ENCODE assay signal across 32 cellular contexts in the genomic region with DNA sequence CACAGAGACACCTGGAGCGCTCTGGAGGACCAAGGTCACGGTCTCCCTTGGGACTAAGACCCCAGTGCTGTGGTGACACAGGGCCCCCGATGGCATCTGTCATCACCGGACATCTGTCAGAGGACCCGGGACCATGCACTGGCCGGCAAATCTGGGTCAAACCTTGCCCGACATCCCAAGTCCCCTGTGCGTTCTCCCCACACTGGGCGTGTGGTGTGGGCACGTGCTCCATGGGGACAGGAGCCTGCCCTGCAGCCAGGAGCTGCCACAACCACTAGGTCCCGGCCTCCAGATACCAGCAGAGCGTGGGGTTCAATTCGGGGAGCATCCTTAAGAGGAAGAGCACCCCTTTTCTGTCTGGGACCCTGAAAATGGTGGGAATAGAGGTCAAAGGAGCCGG. TPM values are rescaled to one million over a fixed set of nuclear protein-coding genes. Genes with fewer than 3 reads are reported as not detected.
DNase-seq lines count a peak whose midpoint lies in the region; ATAC-seq, FAIRE-seq and TF ChIP-seq lines count a peak whose summit lies in the region.
"Had no signal": no experiment of that assay in that cellular context is flagged by ENCODE, and none has a peak within 500 bp of the region (broad histone marks: within the 10 kb centered on the region; RNA-seq: fewer than 3 reads in every experiment).

No MANE protein-coding gene starts in this region.

- H3K4me3 Mint-ChIP-seq in CD4-positive, alpha-beta T cell = peak overlapping the region; percentile 25
- H3K4me3 Mint-ChIP-seq in nephron progenitor cell = no peak overlapping the region
- no peak overlapping the region for H3K4me3 Mint-ChIP-seq in activated naive CD8-positive, alpha-beta T cell treated with anti-CD3 and anti-CD28 coated beads for 36 hours

- FAIRE-seq in H1 (lab: Jason Lieb, UNC) (no peak), GM12891 (lab: Jason Lieb, UNC) (no peak)
- FAIRE-seq: A204.1, GM12878 had no signal

- POLR2A ChIA-PET in A673 (lab: Charles Lee; ENCODE audit: low non-redundant PET) (no interaction called here), H1 (lab: Charles Lee; ENCODE audit: partially characterized antibody) (interaction anchor here (1.2 to 3.1 kb wide), 2 partner anchors 8 to 11 kb away, joined by 3 to 15 read pairs; no protein-coding TSS in a partner anchor)
- POLR2A ChIA-PET in CD4-positive, alpha-beta T cell (lab: Charles Lee) = interaction anchor here (0.6 kb wide), 1 partner anchor 44 kb away, joined by 4 read pairs; no protein-coding TSS in a partner anchor

- H4K8ac ChIP-seq in H1 (ENCODE audit: extremely low read depth, insufficient read depth, low read length) = no peak overlapping the region; the same call in 1 of the 2 replicates

- intact Hi-C loops in A673 (cut with micrococcal nuclease; ENCODE audit: unreplicated experiment) = no loop called here
- intact Hi-C loops in CD4-positive, alpha-beta T cell (cut with DNase I, micrococcal nuclease) = no loop called here

- CTCF ChIA-PET in A673 (lab: Charles Lee) = no interaction called here
- CTCF ChIA-PET in CD4-positive, alpha-beta T cell (lab: Charles Lee) = no interaction called here
- CTCF ChIA-PET in H1 (lab: Charles Lee; ENCODE audit: partially characterized antibody) = interaction anchor here (0.5 to 12.8 kb wide), 11 partner anchors 10 to 842 kb away, joined by 3 to 125 read pairs (median 4); no protein-coding TSS in a partner anchor

- H4K20me1 ChIP-seq in H1 (replicated peaks in 1 of 2; ENCODE audit: control insufficient read depth in 1 of 2, insufficient read depth in 2 of 2, low read length in 2 of 2) = peaks cover 2 to 10% of the 10 kb centered on the region in 2 experiments

- no peak overlapping the region for H2AK5ac ChIP-seq in H1 (ENCODE audit: low read depth, low read length)

- H3K79me1 ChIP-seq in H1 (ENCODE audit: low read depth, low read length) = peaks cover 6% of the 10 kb centered on the region

- H2BK15ac ChIP-seq in H1 (ENCODE audit: low read length) = no peak overlapping the region

- no peak overlapping the region for H3K56ac ChIP-seq in H1 (replicated peaks; ENCODE audit: insufficient read length, low read depth, low read length)

- no peak overlapping the region for H2BK5ac ChIP-seq in H1 (ENCODE audit: low read depth, low read length)

- no peaks in the 10 kb centered on the region for H3K79me2 ChIP-seq in H1 (ENCODE audit: control insufficient read depth in 1 of 2, insufficient read depth in 2 of 2, low read length in 2 of 2)

- TF ChIP-seq POLR2A in H1 (IDR thresholded peaks at IDR 0.05; ENCODE audit: control extremely low read depth in 1 of 2, low read depth in 2 of 2, low read length in 2 of 2) = no peak
- no peak for TF ChIP-seq POLR2A in GM12891 (IDR thresholded peaks at IDR 0.05; ENCODE audit: low read depth, low read length)

- H3K4me1 ChIP-seq in A673 (ENCODE audit: insufficient read depth, low read length, poor library complexity, severe bottlenecking) (peaks cover 19% of the 10 kb centered on the region), H1 (replicated peaks in 1 of 4; ENCODE audit: control insufficient read depth in 3 of 4, insufficient read depth in 4 of 4, low read length in 3 of 4) (peaks cover 0 to 24% (median 11%) of the 10 kb centered on the region in 4 experiments; a peak in 4 of 7 replicates)

- no peak for DNase-seq in A673 (ENCODE audit: low spot score)
- DNase-seq in CD4-positive, alpha-beta T cell = no peak
- DNase-seq in H1 (ENCODE audit: low read depth in 1 of 2, low spot score in 2 of 2) = no peak
- DNase-seq in nephron progenitor cell = peak; percentile 13
- no peak for DNase-seq in activated naive CD8-positive, alpha-beta T cell treated with anti-CD3 and anti-CD28 coated beads for 36 hours
- no peak for DNase-seq in SW480 (ENCODE audit: low spot score)
- no peak for DNase-seq in GM12891 (ENCODE audit: insufficient read length, low spot score)
- DNase-seq: AML-193; CD8-positive, alpha-beta memory T cell; DMS 273 treated with DMSO at 0.1 percent for 48 hours; DMS79; EL; GDM1; GOT3; HCEC 1CT; Karpas-422; MV-4-11; NCI-H1105 treated with DMSO at 0.1 percent for 48 hours; NCI-H2029; NCI-H2227 treated with DMSO at 0.1 percent for 48 hours; NCI-H69; OCI-M1; Peyer's patch; SIG-M5; SK-N-SH; SW 1271 had no signal

- H3K4me1 Mint-ChIP-seq in CD4-positive, alpha-beta T cell (ENCODE audit: low read depth) = peaks cover 4% of the 10 kb centered on the region
- peaks cover 25% of the 10 kb centered on the region for H3K4me1 Mint-ChIP-seq in nephron progenitor cell
- peaks cover 9% of the 10 kb centered on the region for H3K4me1 Mint-ChIP-seq in activated naive CD8-positive, alpha-beta T cell treated with anti-CD3 and anti-CD28 coated beads for 36 hours

- H3K4me3 ChIP-seq in A673 (ENCODE audit: low read depth, low read length, poor library complexity, severe bottlenecking) (no peak overlapping the region), H1 (ENCODE audit: extremely low read depth in 1 of 4, insufficient read depth in 2 of 4, low read depth in 3 of 4, low read length in 4 of 4) (no peak overlapping the region)
- H3K4me3 ChIP-seq: GM12878 had no signal

- H3K36me3 ChIP-seq in A673 (ENCODE audit: insufficient read depth, low read length, poor library complexity, severe bottlenecking) (no peaks in the 10 kb centered on the region), H1 (ENCODE audit: control insufficient read depth in 2 of 4, insufficient read depth in 4 of 4, low read length in 3 of 4) (no peaks in the 10 kb centered on the region)

- no peak overlapping the region for H3K27ac Mint-ChIP-seq in CD4-positive, alpha-beta T cell
- no peak overlapping the region for H3K27ac Mint-ChIP-seq in nephron progenitor cell
- H3K27ac Mint-ChIP-seq in activated naive CD8-positive, alpha-beta T cell treated with anti-CD3 and anti-CD28 coated beads for 36 hours = no peak overlapping the region
- H3K27ac Mint-ChIP-seq: CD8-positive, alpha-beta memory T cell had no signal

- H3K9me3 ChIP-seq in A673 (ENCODE audit: low read depth, low read length, poor library complexity, severe bottlenecking) (no peaks in the 10 kb centered on the region), H1 (ENCODE audit: insufficient read depth in 2 of 2, low read depth in 1 of 2, low read length in 1 of 2) (no peaks in the 10 kb centered on the region)
- no peaks in the 10 kb centered on the region for H3K9me3 ChIP-seq in CD4-positive, alpha-beta T cell (ENCODE audit: control insufficient read depth, low read length)
- H3K9me3 ChIP-seq: Peyer's patch, SK-N-SH had no signal

- no peak overlapping the region for H3K14ac ChIP-seq in H1 (ENCODE audit: insufficient read length)

- H3K9me3 Mint-ChIP-seq in CD4-positive, alpha-beta T cell = no peaks in the 10 kb centered on the region
- no peaks in the 10 kb centered on the region for H3K9me3 Mint-ChIP-seq in nephron progenitor cell
- H3K9me3 Mint-ChIP-seq in activated naive CD8-positive, alpha-beta T cell treated with anti-CD3 and anti-CD28 coated beads for 36 hours = no peaks in the 10 kb centered on the region
- H3K9me3 Mint-ChIP-seq: CD8-positive, alpha-beta memory T cell had no signal

- H4K91ac ChIP-seq in H1 (replicated peaks; ENCODE audit: insufficient read length, low read length) = no peak overlapping the region

- no peak for ATAC-seq in CD4-positive, alpha-beta T cell (ENCODE audit: poor library complexity)
- no peak for ATAC-seq in HG02642 (IDR thresholded peaks at IDR 0.05; ENCODE audit: poor library complexity, unreplicated experiment)
- ATAC-seq: GM12878 had no signal

- H3K36me3 Mint-ChIP-seq in CD4-positive, alpha-beta T cell (ENCODE audit: low read depth) = no peaks in the 10 kb centered on the region
- no peaks in the 10 kb centered on the region for H3K36me3 Mint-ChIP-seq in nephron progenitor cell (ENCODE audit: low read depth)
- H3K36me3 Mint-ChIP-seq in activated naive CD8-positive, alpha-beta T cell treated with anti-CD3 and anti-CD28 coated beads for 36 hours = no peaks in the 10 kb centered on the region
- H3K36me3 Mint-ChIP-seq: CD8-positive, alpha-beta memory T cell had no signal

- no peak overlapping the region for H3K9ac ChIP-seq in H1 (replicated peaks in 1 of 4; ENCODE audit: extremely low read depth in 1 of 4, low read depth in 3 of 4, low read length in 3 of 4)
- H3K9ac ChIP-seq: SK-N-SH had no signal

- no peak overlapping the region for H3K4me2 ChIP-seq in H1 (ENCODE audit: insufficient read depth in 1 of 2, low read depth in 2 of 2, low read length in 2 of 2)
- H3K4me2 ChIP-seq: SK-N-SH had no signal

- no peaks in the 10 kb centered on the region for H3K27me3 Mint-ChIP-seq in CD4-positive, alpha-beta T cell
- peaks cover 36% of the 10 kb centered on the region for H3K27me3 Mint-ChIP-seq in nephron progenitor cell (ENCODE audit: low read depth, poor library complexity)
- no peaks in the 10 kb centered on the region for H3K27me3 Mint-ChIP-seq in activated naive CD8-positive, alpha-beta T cell treated with anti-CD3 and anti-CD28 coated beads for 36 hours
- H3K27me3 Mint-ChIP-seq: CD8-positive, alpha-beta memory T cell had no signal

- H2BK12ac ChIP-seq in H1 (ENCODE audit: low read depth, low read length) = 0 out of 2 replicates have a peak overlapping the region, but pooled peaks have one; percentile 14

- no peak overlapping the region for H2BK120ac ChIP-seq in H1 (replicated peaks; ENCODE audit: low read depth, low read length)

- no peak overlapping the region for H3K4ac ChIP-seq in H1 (replicated peaks; ENCODE audit: insufficient read length, low read depth, low read length)

- H3K27ac ChIP-seq in A673 (ENCODE audit: low read depth, low read length, poor library complexity, severe bottlenecking) (peak overlapping the region; percentile 30), H1 (ENCODE audit: low read depth, low read length) (no peak overlapping the region)
- H3K27ac ChIP-seq in CD4-positive, alpha-beta T cell (ENCODE audit: low read depth, low read length) = no peak overlapping the region
- H3K27ac ChIP-seq: C4-2B, Peyer's patch had no signal

- no peak overlapping the region for H2BK20ac ChIP-seq in H1 (ENCODE audit: low read length)

- TF ChIP-seq CTCF in A673 (conservative IDR thresholded peaks at IDR 0.05; ENCODE audit: low read depth, low read length) (no peak), H1 (IDR thresholded peaks at IDR 0.05; ENCODE audit: control extremely low read depth in 1 of 3, insufficient read depth in 1 of 3, low read depth in 1 of 3, low read length in 3 of 3) (no peak), nephron progenitor cell (IDR thresholded peaks at IDR 0.05) (no peak)
- no peak for TF ChIP-seq CTCF in CD4-positive, alpha-beta T cell (IDR thresholded peaks at IDR 0.05)

- H3K27me3 ChIP-seq in A673 (replicated peaks; ENCODE audit: insufficient read depth, low read depth, low read length, poor library complexity) (no peaks in the 10 kb centered on the region), H1 (replicated peaks in 1 of 4; ENCODE audit: control insufficient read depth in 3 of 4, extremely low read depth in 1 of 4, insufficient read depth in 3 of 4, low read length in 3 of 4) (peaks cover 0 to 11% (median 5%) of the 10 kb centered on the region in 4 experiments; a peak in 4 of 7 replicates)
- no peaks in the 10 kb centered on the region for H3K27me3 ChIP-seq in CD4-positive, alpha-beta T cell (ENCODE audit: control insufficient read depth, insufficient read depth, low read length)
- H3K27me3 ChIP-seq: Peyer's patch had no signal

- BruUV-seq in A673 (replicated peaks; lab: Mats Ljungman, UMichigan) = no TSS peak

- no peak overlapping the region for H3K23ac ChIP-seq in H1 (ENCODE audit: insufficient read length)

- WGBS in H1 (ENCODE audit: extremely low coverage in 1 of 2, insufficient coverage in 1 of 2, insufficient read length in 1 of 2, insufficient replicate concordance in 2 of 2, low coverage in 1 of 2, low lambda C conversion rate in 2 of 2, missing lambda C conversion rate in 1 of 2), 2 experiments = 88% methylated on average over 14 of the region's 14 CpGs; no CpG with 5 or more reads in 1 of the 2 experiments

- H2AFZ ChIP-seq in H1 (ENCODE audit: low read length) = no peak overlapping the region

- TF ChIP-seq EP300 in H1 (IDR thresholded peaks at IDR 0.05; ENCODE audit: borderline replicate concordance in 1 of 2, low read depth in 2 of 2, low read length in 2 of 2) = no peak

- TF ChIP-seq RAD21 in H1 (IDR thresholded peaks at IDR 0.05 in 1 of 2, conservative IDR thresholded peaks at IDR 0.05 in 1 of 2; ENCODE audit: low read depth in 2 of 2, low read length in 2 of 2) = no peak

- no peak overlapping the region for H4K5ac ChIP-seq in H1 (ENCODE audit: insufficient read length, low read depth, low read length)

- peaks cover 13% of the 10 kb centered on the region; the same call in 1 of the 2 replicates for H3K23me2 ChIP-seq in H1 (ENCODE audit: low read depth, low read length)

- no peak overlapping the region for H3K18ac ChIP-seq in H1 (ENCODE audit: extremely low read depth, low read length)

RNA-seq across cellular contexts. Expression of gene AGPAT2, which starts 3.5 kb away (rescaled TPM):
- total RNA-seq in A673 (2021) = 56.0 and 57.7 TPM in 2 replicates
- total RNA-seq in CD4-positive, alpha-beta T cell = 1 to 10 TPM; 3.6 to 4.0 TPM
- 30.5 and 31.6 TPM in 2 replicates for total RNA-seq in H1 (2021; fragmentation: NEBNext Ultra II Directional; extraction: Animal tissue kit (Norgen Biotek cat#: 25700))
- 37.6 and 52.1 TPM in 2 replicates for polyA plus RNA-seq in H1 (2011; rRNA removed)
- polyA plus RNA-seq in H1 (2011; cell fraction: cytosol; rRNA removed) = 36.0 TPM
- 44.9 TPM for polyA plus RNA-seq in H1 (2011; cell fraction: nucleus; rRNA removed)
- polyA plus RNA-seq in H1 (2012, experiment 1 of 2) = 16.4 to 27.5 TPM (median 25.2 TPM) in 4 replicates
- 26.0 TPM for polyA plus RNA-seq in H1 (2012, experiment 2 of 2)
- polyA plus RNA-seq in H1 (2013, experiment 1 of 2) = 32.4 TPM
- 37.1 TPM for polyA plus RNA-seq in H1 (2013, experiment 2 of 2)
- 9.3 and 15.5 TPM in 2 replicates for polyA minus RNA-seq in H1 (2011; rRNA and poly(A)+ RNA removed)
- 19.5 TPM for polyA minus RNA-seq in H1 (2011; cell fraction: cytosol; rRNA and poly(A)+ RNA removed)
- 12.9 TPM for polyA minus RNA-seq in H1 (2011; cell fraction: nucleus; rRNA and poly(A)+ RNA removed)
- total RNA-seq in activated naive CD8-positive, alpha-beta T cell treated with anti-CD3 and anti-CD28 coated beads for 36 hours = 10 to 100 TPM; 14.6 to 16.1 TPM
- polyA plus RNA-seq in GM12891 (2012; ENCODE audit: low read depth, missing spikeins) = 5.1 TPM

RNA-seq across cellular contexts. Expression of gene EGFL7, which starts 21.0 kb away (rescaled TPM):
- 79.5 and 98.5 TPM in 2 replicates for total RNA-seq in A673 (2021)
- total RNA-seq in CD4-positive, alpha-beta T cell = not detected
- total RNA-seq in H1 (2021; fragmentation: NEBNext Ultra II Directional; extraction: Animal tissue kit (Norgen Biotek cat#: 25700)) = 37.8 and 39.8 TPM in 2 replicates
- 53.4 and 82.5 TPM in 2 replicates for polyA plus RNA-seq in H1 (2011; rRNA removed)
- 63.0 TPM for polyA plus RNA-seq in H1 (2011; cell fraction: cytosol; rRNA removed)
- polyA plus RNA-seq in H1 (2011; cell fraction: nucleus; rRNA removed) = 82.5 TPM
- polyA plus RNA-seq in H1 (2012, experiment 1 of 2) = 17.3 to 46.4 TPM (median 40.7 TPM) in 4 replicates
- polyA plus RNA-seq in H1 (2012, experiment 2 of 2) = 43.2 TPM
- 66.8 TPM for polyA plus RNA-seq in H1 (2013, experiment 1 of 2)
- polyA plus RNA-seq in H1 (2013, experiment 2 of 2) = 68.8 TPM
- 7.2 and 9.3 TPM in 2 replicates for polyA minus RNA-seq in H1 (2011; rRNA and poly(A)+ RNA removed)
- polyA minus RNA-seq in H1 (2011; cell fraction: cytosol; rRNA and poly(A)+ RNA removed) = 30.7 TPM
- 12.8 TPM for polyA minus RNA-seq in H1 (2011; cell fraction: nucleus; rRNA and poly(A)+ RNA removed)
- total RNA-seq in activated naive CD8-positive, alpha-beta T cell treated with anti-CD3 and anti-CD28 coated beads for 36 hours = 1 to 10 TPM in 1 of 2 experiments, under 1 TPM in 1; 0.94 to 1.2 TPM
- 0.09 TPM for polyA plus RNA-seq in GM12891 (2012; ENCODE audit: low read depth, missing spikeins)

RNA-seq across cellular contexts. Expression of gene DIPK1B, which starts 28.6 kb away (rescaled TPM):
- 26.4 and 35.3 TPM in 2 replicates for total RNA-seq in A673 (2021)
- total RNA-seq in CD4-positive, alpha-beta T cell = under 1 TPM in 1 of 2 experiments, not detected in 1; 0.11 TPM
- 32.3 and 35.3 TPM in 2 replicates for total RNA-seq in H1 (2021; fragmentation: NEBNext Ultra II Directional; extraction: Animal tissue kit (Norgen Biotek cat#: 25700))
- polyA plus RNA-seq in H1 (2011; rRNA removed) = 64.8 and 78.8 TPM in 2 replicates
- 58.4 TPM for polyA plus RNA-seq in H1 (2011; cell fraction: cytosol; rRNA removed)
- polyA plus RNA-seq in H1 (2011; cell fraction: nucleus; rRNA removed) = 75.1 TPM
- polyA plus RNA-seq in H1 (2012, experiment 1 of 2) = 19.5 to 34.6 TPM (median 30.7 TPM) in 4 replicates
- 28.6 TPM for polyA plus RNA-seq in H1 (2012, experiment 2 of 2)
- 28.2 TPM for polyA plus RNA-seq in H1 (2013, experiment 1 of 2)
- polyA plus RNA-seq in H1 (2013, experiment 2 of 2) = 28.5 TPM
- 13.3 and 14.7 TPM in 2 replicates for polyA minus RNA-seq in H1 (2011; rRNA and poly(A)+ RNA removed)
- 22.6 TPM for polyA minus RNA-seq in H1 (2011; cell fraction: cytosol; rRNA and poly(A)+ RNA removed)
- 19.6 TPM for polyA minus RNA-seq in H1 (2011; cell fraction: nucleus; rRNA and poly(A)+ RNA removed)
- total RNA-seq in activated naive CD8-positive, alpha-beta T cell treated with anti-CD3 and anti-CD28 coated beads for 36 hours = under 1 TPM in 1 of 2 experiments, not detected in 1; 0.10 TPM
- polyA plus RNA-seq in GM12891 (2012; ENCODE audit: low read depth, missing spikeins) = 0.45 TPM
- total RNA-seq: CD8-positive, alpha-beta memory T cell had no signal
- polyA plus RNA-seq: CD8-positive, alpha-beta memory T cell had no signal

RNA-seq across cellular contexts. Expression of gene LCN10, which starts 59.0 kb away (rescaled TPM):
- total RNA-seq in A673 (2021) = 0.15 and 0.35 TPM in 2 replicates
- total RNA-seq in CD4-positive, alpha-beta T cell = not detected
- 2.8 and 4.8 TPM in 2 replicates for total RNA-seq in H1 (2021; fragmentation: NEBNext Ultra II Directional; extraction: Animal tissue kit (Norgen Biotek cat#: 25700))
- polyA plus RNA-seq in H1 (2011; rRNA removed) = 2.6 and 3.5 TPM in 2 replicates
- polyA plus RNA-seq in H1 (2011; cell fraction: cytosol; rRNA removed) = 3.5 TPM
- polyA plus RNA-seq in H1 (2011; cell fraction: nucleus; rRNA removed) = 3.0 TPM
- 1.1 to 2.7 TPM (median 2.4 TPM) in 4 replicates for polyA plus RNA-seq in H1 (2012, experiment 1 of 2)
- 2.3 TPM for polyA plus RNA-seq in H1 (2012, experiment 2 of 2)
- polyA plus RNA-seq in H1 (2013, experiment 1 of 2) = 2.1 TPM
- polyA plus RNA-seq in H1 (2013, experiment 2 of 2) = 2.0 TPM
- polyA minus RNA-seq in H1 (2011; rRNA and poly(A)+ RNA removed) = 0.98 and 1.5 TPM in 2 replicates
- 2.1 TPM for polyA minus RNA-seq in H1 (2011; cell fraction: cytosol; rRNA and poly(A)+ RNA removed)
- 0.60 TPM for polyA minus RNA-seq in H1 (2011; cell fraction: nucleus; rRNA and poly(A)+ RNA removed)
- total RNA-seq in activated naive CD8-positive, alpha-beta T cell treated with anti-CD3 and anti-CD28 coated beads for 36 hours = 1 to 10 TPM; 5.4 to 6.1 TPM
- polyA plus RNA-seq in GM12891 (2012; ENCODE audit: low read depth, missing spikeins) = 0.77 TPM
- total RNA-seq: M059J, NCI-H460 had no signal
- polyA plus RNA-seq: SK-N-SH had no signal

Comparison
In these comparisons a context has a peak if more than half of its experiments do, and no peak if none do; other contexts are left out.
1. RNA of gene EGFL7, which starts 21.0 kb away (total RNA-seq): 79.5 to 98.5 TPM in A673 and 37.8 to 39.8 TPM in H1; 0.94 to 1.2 TPM in activated naive CD8-positive, alpha-beta T cell treated with anti-CD3 and anti-CD28 coated beads for 36 hours and not detected in CD4-positive, alpha-beta T cell; every median in the first group is over 10 times any median in the second.
2. RNA of gene DIPK1B, which starts 28.6 kb away (total RNA-seq): 32.3 to 35.3 TPM in H1 and 26.4 to 35.3 TPM in A673; 0.11 TPM in CD4-positive, alpha-beta T cell and 0.10 TPM in activated naive CD8-positive, alpha-beta T cell treated with anti-CD3 and anti-CD28 coated beads for 36 hours; every median in the first group is over 10 times any median in the second.